8 cellular contexts compared by ENCODE assay signal in genomic region chr2:144456680-144457079, GRCh38.
A peak's percentile ranks its signal among the peaks of the same experiment; 100 is the strongest.
DNase-seq lines count a peak whose midpoint lies in the region; ATAC-seq, FAIRE-seq and TF ChIP-seq lines count a peak whose summit lies in the region.

No MANE protein-coding gene starts in this region.

- no peak for TF ChIP-seq CTCF in AG04450 (IDR thresholded peaks at IDR 0.05; ENCODE audit: low read depth, low read length)
- no peak for TF ChIP-seq CTCF in PC-3 (conservative IDR thresholded peaks at IDR 0.05; ENCODE audit: low read depth, low read length)
- TF ChIP-seq CTCF in foreskin fibroblast (IDR thresholded peaks at IDR 0.05; ENCODE audit: low read depth, low read length), result no peak
- TF ChIP-seq CTCF in smooth muscle cell (IDR thresholded peaks at IDR 0.05; ENCODE audit: borderline replicate concordance, insufficient read depth, poor library complexity, severe bottlenecking), result no peak

- POLR2A ChIA-PET in AG04450 (lab: Yijun Ruan, JAX), result no interaction called here
- POLR2A ChIA-PET in PC-3 (lab: Charles Lee; ENCODE audit: unreplicated experiment), result no interaction called here

- ATAC-seq in GM19468 (IDR thresholded peaks at IDR 0.05; ENCODE audit: extremely low read depth, unreplicated experiment), result peak; percentile 63
- ATAC-seq in PC-3, result no peak
- ATAC-seq in GM19455 (IDR thresholded peaks at IDR 0.05; ENCODE audit: unreplicated experiment), result no peak

- H3K27me3 ChIP-seq in AG04450 (ENCODE audit: control insufficient read depth, insufficient read depth, low read length) (no peaks in the 10 kb centered on the region), PC-3 (ENCODE audit: low read length) (no peaks in the 10 kb centered on the region), smooth muscle cell (ENCODE audit: low read depth) (no peaks in the 10 kb centered on the region)

- H3K9me3 ChIP-seq in AG04450 (ENCODE audit: control insufficient read depth, insufficient read depth, low read length), result no peaks in the 10 kb centered on the region
- no peaks in the 10 kb centered on the region for H3K9me3 ChIP-seq in PC-3 (ENCODE audit: low read length)
- no peaks in the 10 kb centered on the region for H3K9me3 ChIP-seq in smooth muscle cell (replicated peaks; ENCODE audit: low read depth)

- H3F3A ChIP-seq in PC-3 (ENCODE audit: low read length, unreplicated experiment) (no peaks in the 10 kb centered on the region), smooth muscle cell (ENCODE audit: low read depth) (peaks cover 28% of the 10 kb centered on the region)

- no peak for FAIRE-seq in frontal cortex (lab: Jason Lieb, UNC)

- H3K4me2 ChIP-seq in PC-3 (ENCODE audit: low read length) (no peak overlapping the region), smooth muscle cell (peak overlapping the region; percentile 80)

- H3K4me3 ChIP-seq in AG04450 (ENCODE audit: low read depth, low read length) (no peak overlapping the region), PC-3 (ENCODE audit: low read length) (no peak overlapping the region), foreskin fibroblast (ENCODE audit: low read depth in 1 of 2, low read length in 2 of 2) (no peak overlapping the region), smooth muscle cell (no peak overlapping the region)

- H2AFZ ChIP-seq in PC-3 (ENCODE audit: low read length), result no peak overlapping the region
- no peak overlapping the region for H2AFZ ChIP-seq in smooth muscle cell (ENCODE audit: low read depth)

- H3K27ac ChIP-seq in AG04450 (ENCODE audit: low read depth, low read length) (no peak overlapping the region), PC-3 (ENCODE audit: low read length) (no peak overlapping the region), smooth muscle cell (ENCODE audit: low read depth) (peak overlapping the region; percentile 97)

- no TSS peak for BruUV-seq in PC-3 (replicated peaks; lab: Mats Ljungman, UMichigan)

- H3K4me1 ChIP-seq in PC-3 (ENCODE audit: insufficient read depth, low read length), result no peaks in the 10 kb centered on the region
- H3K4me1 ChIP-seq in smooth muscle cell (ENCODE audit: low read depth), result peaks cover 90% of the 10 kb centered on the region

- no peaks in the 10 kb centered on the region for H3K9me2 ChIP-seq in PC-3 (replicated peaks; ENCODE audit: low read length)

- H3K9ac ChIP-seq in PC-3 (ENCODE audit: low read length) (no peak overlapping the region), smooth muscle cell (ENCODE audit: low read depth) (peak overlapping the region; percentile 75)

- intact Hi-C loops in PC-3 (cut with micrococcal nuclease), result no loop called here

- H4K20me1 ChIP-seq in PC-3 (ENCODE audit: low read length) (no peaks in the 10 kb centered on the region), smooth muscle cell (ENCODE audit: low read depth) (peaks cover 58% of the 10 kb centered on the region)

- H3K79me2 ChIP-seq in PC-3 (ENCODE audit: low read length) (no peaks in the 10 kb centered on the region), smooth muscle cell (ENCODE audit: low read depth) (peaks cover 98% of the 10 kb centered on the region)

- 17% methylated on average over 3 of the region's 3 CpGs for WGBS in smooth muscle cell (ENCODE audit: low lambda C conversion rate)

- DNase-seq in AG04450 (ENCODE audit: low read depth, low spot score) (peak; percentile 49), PC-3 (peak; percentile 59), foreskin fibroblast (peak; percentile 89 to 93), smooth muscle cell (lab: John Stamatoyannopoulos, UW; ENCODE audit: unreplicated experiment) (no peak), frontal cortex (ENCODE audit: low spot score in 2 of 2) (no peak), NCI-H1694 (lab: John Stamatoyannopoulos, UW) (no peak)

- CTCF ChIA-PET in AG04450 (lab: Charles Lee) (no interaction called here), PC-3 (lab: Charles Lee) (no interaction called here)

- no peaks in the 10 kb centered on the region for H3K36me3 ChIP-seq in PC-3 (ENCODE audit: low read depth, low read length)
- H3K36me3 ChIP-seq in smooth muscle cell (ENCODE audit: low read depth), result no peaks in the 10 kb centered on the region

Comparison
In these comparisons a context has a peak if more than half of its experiments do, and no peak if none do; other contexts are left out.
1. DNase-seq: peak in AG04450 (single experiment), PC-3 (single experiment) and foreskin fibroblast (2 of 2); none in smooth muscle cell (single experiment), frontal cortex (0 of 2) and NCI-H1694 (single experiment).